In the genomic region with DNA sequence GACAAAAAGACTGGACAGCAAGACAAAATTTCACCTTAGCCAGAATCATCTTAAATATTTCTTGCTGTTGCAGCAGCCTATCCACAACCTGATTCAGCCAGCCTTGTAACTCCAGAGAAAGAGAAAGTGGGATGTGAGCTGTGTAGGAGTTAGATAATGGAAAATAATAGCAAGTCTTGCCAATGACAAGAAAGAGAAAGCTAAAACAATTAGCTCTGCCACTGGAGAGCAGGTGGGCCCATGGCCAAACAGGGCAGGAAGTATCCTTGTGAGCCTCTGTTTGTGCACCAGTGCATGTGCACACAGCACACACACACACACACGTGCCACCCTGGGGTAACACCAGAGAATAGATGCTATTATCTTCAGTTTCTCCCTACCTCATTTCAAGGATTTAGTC, we compare ENCODE assay signal across 21 cellular contexts.
DNase-seq lines count a peak whose midpoint lies in the region; ATAC-seq and TF ChIP-seq lines count a peak whose summit lies in the region.
"Had no signal": no experiment of that assay in that cellular context is flagged by ENCODE, and none has a peak within 500 bp of the region (broad histone marks: within the 10 kb centered on the region; RNA-seq: fewer than 3 reads in every experiment).

No MANE protein-coding gene starts in this region.

- H3K4me3 ChIP-seq in fibroblast of pulmonary artery (replicated peaks; ENCODE audit: low read depth, low read length): no peak overlapping the region
- H3K4me3 ChIP-seq: GM23338, transverse colon had no signal

- no peak for TF ChIP-seq CTCF in fibroblast of pulmonary artery (IDR thresholded peaks at IDR 0.05; ENCODE audit: low read length, missing control alignments)

- no peak for ATAC-seq in GM19452 (IDR thresholded peaks at IDR 0.05; ENCODE audit: unreplicated experiment)
- ATAC-seq: GM23338 had no signal

- DNase-seq in NCI-H2029 (lab: John Stamatoyannopoulos, UW) (peak; percentile 36), NCI-H2029 treated with DMSO at 0.1 percent for 48 hours (lab: John Stamatoyannopoulos, UW) (no peak), NCI-H69 (lab: John Stamatoyannopoulos, UW) (peak; percentile 3), fibroblast of pulmonary artery (ENCODE audit: low read depth) (peak; percentile 45), putamen (ENCODE audit: low spot score) (peak; percentile 65), SKM-1 treated with dmso at 0.1 percent for 144 hours (lab: John Stamatoyannopoulos, UW; ENCODE audit: unreplicated experiment) (no peak)
- DNase-seq in activated CD8-positive, alpha-beta memory T cell treated with anti-CD3 and anti-CD28 coated beads, Interleukin-2, amount 50 U/mL, for 48 hours: no peak
- DNase-seq: activated CD4-positive, alpha-beta T cell treated with anti-CD3 and anti-CD28 coated beads, Interleukin-2, amount 50 U/mL, for 48 hours; activated CD4-positive, CD25-positive, alpha-beta regulatory T cell; activated gamma-delta T cell treated with Interleukin-2 at 50 U/mL for 16 hours; CD8-positive, alpha-beta memory T cell; foreskin melanocyte; mammary epithelial cell; NCI-H1092; NCI-H524; RPMI8226; stimulated activated CD4-positive, alpha-beta T cell treated with anti-CD3 and anti-CD28 coated beads, Interleukin-4, amount 100 ng/mL, for 4 hours; T-helper 9 cell; transverse colon had no signal

Comparison
In these comparisons a context has a peak if more than half of its experiments do, and no peak if none do; other contexts are left out.
1. DNase-seq: peak in NCI-H2029 (single experiment), NCI-H69 (single experiment), fibroblast of pulmonary artery (single experiment) and putamen (single experiment); none in NCI-H2029 treated with DMSO at 0.1 percent for 48 hours (single experiment), activated CD8-positive, alpha-beta memory T cell treated with anti-CD3 and anti-CD28 coated beads, Interleukin-2, amount 50 U/mL, for 48 hours (single experiment) and SKM-1 treated with dmso at 0.1 percent for 144 hours (single experiment).